In the genomic region with DNA sequence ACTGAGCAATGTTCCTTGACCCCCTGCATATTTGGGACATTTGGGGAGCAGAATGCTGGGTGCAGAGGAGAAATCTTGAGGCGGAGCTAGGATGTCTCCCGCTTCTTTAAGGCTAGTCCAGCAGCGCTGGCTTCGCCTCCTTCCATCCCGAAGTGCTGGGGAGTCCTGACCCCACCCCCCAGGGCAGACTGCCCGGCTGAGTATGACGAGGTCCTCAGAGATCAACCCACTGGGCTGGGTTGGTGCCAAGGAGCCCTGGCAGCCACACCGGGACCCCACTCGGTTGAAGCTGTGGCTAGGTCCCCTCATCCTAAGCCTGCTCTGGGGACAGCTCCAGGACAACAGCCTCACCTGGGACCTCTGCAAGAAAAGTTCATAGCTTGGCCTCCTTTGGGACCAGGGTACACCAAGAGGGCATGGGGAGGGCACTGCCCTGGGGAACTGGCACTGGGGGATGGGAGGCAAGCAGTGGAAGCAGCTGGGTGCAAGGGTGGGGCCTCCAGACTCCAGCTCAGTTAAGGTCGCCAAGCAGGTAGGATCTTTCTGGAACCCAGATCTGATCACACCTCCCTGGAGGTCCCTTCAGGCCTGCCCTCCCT, we compare ENCODE assay signal across 19 cellular contexts. TPM values are rescaled to one million over a fixed set of nuclear protein-coding genes. Genes with fewer than 3 reads are reported as not detected.
DNase-seq lines count a peak whose midpoint lies in the region; ATAC-seq and TF ChIP-seq lines count a peak whose summit lies in the region.
"Had no signal": no experiment of that assay in that cellular context is flagged by ENCODE, and none has a peak within 500 bp of the region (broad histone marks: within the 10 kb centered on the region; RNA-seq: fewer than 3 reads in every experiment).

No MANE protein-coding gene starts in this region.

- CTCF ChIA-PET in RWPE1 (lab: Yijun Ruan, JAX): interaction anchor here (0.6 to 1.3 kb wide), 3 partner anchors 10 to 90 kb away, joined by 3 to 7 read pairs (median 5); no protein-coding TSS in a partner anchor

- no peak overlapping the region for H2BK12ac ChIP-seq in neuronal stem cell (ENCODE audit: low read length)

- H4K20me1 ChIP-seq in BLaER1 treated with 17β-estradiol and CSF1 and Interleukin-3, amounts not matched to agents 10 nM and 100 nM: peaks cover 0 to 6% (median 0%) of the 10 kb centered on the region in 11 experiments; a peak in 7 of 22 replicates

- peak overlapping the region; percentile 80 to 93 (median 87) for H3K9ac ChIP-seq in BLaER1 treated with 17β-estradiol and CSF1 and Interleukin-3, amounts not matched to agents 10 nM and 100 nM
- H3K9ac ChIP-seq in neuronal stem cell (ENCODE audit: low read depth, low read length, poor library complexity): no peak overlapping the region

- TF ChIP-seq CTCF in RWPE1 (conservative IDR thresholded peaks at IDR 0.05; ENCODE audit: low read depth) (no peak), dorsolateral prefrontal cortex (IDR thresholded peaks at IDR 0.05 in 54 of 56, conservative IDR thresholded peaks at IDR 0.05 in 2 of 56; ENCODE audit: low read depth in 1 of 56, partially characterized antibody in 56 of 56) (no peak), uterus (IDR thresholded peaks at IDR 0.05) (no peak)

- peaks cover 74 to 97% (median 83%) of the 10 kb centered on the region in 10 experiments for H3K4me1 ChIP-seq in BLaER1 treated with 17β-estradiol and CSF1 and Interleukin-3, amounts not matched to agents 10 nM and 100 nM
- H3K4me1 ChIP-seq in neuronal stem cell (ENCODE audit: control insufficient read depth in 2 of 2, insufficient read depth in 1 of 2, low read depth in 1 of 2, low read length in 2 of 2): peaks cover 4 to 22% of the 10 kb centered on the region in 2 donors
- H3K4me1 ChIP-seq in uterus: no peaks in the 10 kb centered on the region

- no peaks in the 10 kb centered on the region for H3K27me3 ChIP-seq in BLaER1 treated with 17β-estradiol and CSF1 and Interleukin-3, amounts not matched to agents 10 nM and 100 nM
- no peaks in the 10 kb centered on the region for H3K27me3 ChIP-seq in dorsolateral prefrontal cortex
- H3K27me3 ChIP-seq in neuronal stem cell (ENCODE audit: control insufficient read depth in 3 of 3, insufficient read depth in 3 of 3, low read depth in 1 of 3, low read length in 3 of 3): peaks cover 0 to 27% (median 0%) of the 10 kb centered on the region in 3 experiments
- H3K27me3 ChIP-seq in uterus: no peaks in the 10 kb centered on the region
- H3K27me3 ChIP-seq: brain microvascular endothelial cell, heart left ventricle, MG63 had no signal

- peaks cover 0 to 34% (median 18%) of the 10 kb centered on the region in 11 experiments; a peak in 19 of 22 replicates for H3K36me3 ChIP-seq in BLaER1 treated with 17β-estradiol and CSF1 and Interleukin-3, amounts not matched to agents 10 nM and 100 nM
- H3K36me3 ChIP-seq in neuronal stem cell (replicated peaks in 1 of 2; ENCODE audit: control insufficient read depth in 2 of 2, insufficient read depth in 2 of 2, low read length in 2 of 2): no peaks in the 10 kb centered on the region
- no peaks in the 10 kb centered on the region for H3K36me3 ChIP-seq in uterus

- no peak overlapping the region for H3K18ac ChIP-seq in neuronal stem cell (ENCODE audit: low read length)

- H3K23ac ChIP-seq in neuronal stem cell (ENCODE audit: low read depth, low read length, poor library complexity): no peak overlapping the region

- peak overlapping the region; percentile 81 for H2AK5ac ChIP-seq in neuronal stem cell (ENCODE audit: low read depth, low read length)

- no peak overlapping the region for H3K14ac ChIP-seq in neuronal stem cell (ENCODE audit: low read length)

- H2BK15ac ChIP-seq in neuronal stem cell (ENCODE audit: low read length): no peak overlapping the region

- no peaks in the 10 kb centered on the region for H3K79me1 ChIP-seq in neuronal stem cell (ENCODE audit: low read depth, low read length)

- no peak overlapping the region for H2AFZ ChIP-seq in neuronal stem cell (ENCODE audit: low read length)
- H2AFZ ChIP-seq: GM23338 had no signal

- no peak overlapping the region for H4K91ac ChIP-seq in neuronal stem cell (ENCODE audit: low read depth, low read length, poor library complexity)

- POLR2A ChIA-PET in RWPE1 (lab: Yijun Ruan, JAX; ENCODE audit: low non-redundant PET): interaction anchor here (1.1 kb wide), 1 partner anchor 9 kb away, joined by 4 read pairs; no protein-coding TSS in a partner anchor

- no peak overlapping the region for H4K8ac ChIP-seq in neuronal stem cell (ENCODE audit: low read depth, low read length)

- H3K4me3 ChIP-seq in BLaER1 treated with 17β-estradiol and CSF1 and Interleukin-3, amounts not matched to agents 10 nM and 100 nM: peak overlapping the region in 6 of 10 experiments; percentile 8 to 64 (median 24); a peak in 5 of 20 replicates
- H3K4me3 ChIP-seq in dorsolateral prefrontal cortex (no peak overlapping the region), neuronal stem cell (ENCODE audit: low read length in 2 of 2) (no peak overlapping the region), uterus (no peak overlapping the region)
- H3K4me3 ChIP-seq: GM23338, heart left ventricle, MG63 had no signal

- peak overlapping the region; percentile 86 to 98 (median 94) for H3K27ac ChIP-seq in BLaER1 treated with 17β-estradiol and CSF1 and Interleukin-3, amounts not matched to agents 10 nM and 100 nM
- H3K27ac ChIP-seq in RWPE1: peak overlapping the region; percentile 2; the same call in 1 of the 2 replicates
- H3K27ac ChIP-seq in dorsolateral prefrontal cortex: peak overlapping the region in 46 of 59 donors; percentile 1 to 93 (median 78)
- no peak overlapping the region for H3K27ac ChIP-seq in neuronal stem cell (replicated peaks; ENCODE audit: low read length)
- H3K27ac ChIP-seq in uterus: no peak overlapping the region
- H3K27ac ChIP-seq: brain microvascular endothelial cell had no signal

- TF ChIP-seq POLR2A in uterus (IDR thresholded peaks at IDR 0.05): no peak

- intact Hi-C loops in dorsolateral prefrontal cortex (cut with DNase I): no loop called here
- intact Hi-C loops in uterus (cut with DNase I; ENCODE audit: low total_unique reads): no loop called here

- no peak overlapping the region for H3K4ac ChIP-seq in neuronal stem cell (ENCODE audit: low read length)

- ATAC-seq in GM21423 (IDR thresholded peaks at IDR 0.05; ENCODE audit: unreplicated experiment): no peak
- no peak for ATAC-seq in GM18520 (IDR thresholded peaks at IDR 0.05; ENCODE audit: unreplicated experiment)
- no peak for ATAC-seq in GM18909 (IDR thresholded peaks at IDR 0.05; ENCODE audit: poor library complexity, unreplicated experiment)
- ATAC-seq: GM23338; heart left ventricle; stimulated activated naive CD8-positive, alpha-beta T cell treated with anti-CD3 and anti-CD28 coated beads, Interleukin-15, amount 100 ng/mL, for 72 hours had no signal

- H3K9me3 ChIP-seq in BLaER1 treated with 17β-estradiol and CSF1 and Interleukin-3, amounts not matched to agents 10 nM and 100 nM (replicated peaks in 1 of 11): no peaks in the 10 kb centered on the region
- no peaks in the 10 kb centered on the region for H3K9me3 ChIP-seq in neuronal stem cell (replicated peaks in 1 of 2; ENCODE audit: control insufficient read depth in 2 of 2, insufficient read depth in 1 of 2, low read depth in 1 of 2, low read length in 2 of 2)
- no peaks in the 10 kb centered on the region for H3K9me3 ChIP-seq in uterus
- H3K9me3 ChIP-seq: heart left ventricle, MG63 had no signal

- H2BK120ac ChIP-seq in neuronal stem cell (ENCODE audit: low read depth, low read length): no peak overlapping the region

- peak overlapping the region; percentile 96 to 100 (median 98) for H3K4me2 ChIP-seq in BLaER1 treated with 17β-estradiol and CSF1 and Interleukin-3, amounts not matched to agents 10 nM and 100 nM
- no peak overlapping the region for H3K4me2 ChIP-seq in neuronal stem cell (ENCODE audit: insufficient read depth, low read length, poor library complexity, severe bottlenecking)
- H3K4me2 ChIP-seq: GM23338 had no signal

- no peak for DNase-seq in RWPE1 (ENCODE audit: low spot score)
- no peak for DNase-seq in dorsolateral prefrontal cortex
- no peak for DNase-seq in neuronal stem cell (ENCODE audit: low spot score)
- DNase-seq in uterus: no peak
- DNase-seq: activated CD4-positive, CD25-positive, alpha-beta regulatory T cell treated with anti-CD3 and anti-CD28 coated beads, Interleukin-2, amount 50 U/mL, for 72 hours; brain microvascular endothelial cell; Calu3; heart left ventricle; MG63; NCI-H1694; NCI-H510A; SHP77 treated with DMSO at 0.1 percent for 48 hours; stimulated activated naive CD8-positive, alpha-beta T cell treated with anti-CD3 and anti-CD28 coated beads, Interleukin-15, amount 100 ng/mL, for 72 hours had no signal

- H2BK5ac ChIP-seq in neuronal stem cell (ENCODE audit: low read length): no peak overlapping the region

- WGBS in neuronal stem cell (ENCODE audit: extremely low coverage in 2 of 2, insufficient read length in 2 of 2, insufficient replicate concordance in 1 of 2), 2 donors: no CpG with 5 or more reads among the region's 10 CpGs

RNA-seq across cellular contexts. Expression of a gene that starts 11.0 kb away (rescaled TPM):
- total RNA-seq in dorsolateral prefrontal cortex (10 to 100 TPM in 119 of 120 experiments, 1 to 10 TPM in 1; 7.0 to 64.1 (median 28.9) TPM), uterus (10 to 100 TPM in 2 of 4 donors, 1 to 10 TPM in 2; 3.8 to 26.1 (median 8.4) TPM)
- 2.4 TPM for polyA plus RNA-seq in neuronal stem cell (2013, experiment 1 of 2)
- 2.3 TPM for polyA plus RNA-seq in neuronal stem cell (2013, experiment 2 of 2)

RNA-seq across cellular contexts. Expression of a gene that starts 22.8 kb away (rescaled TPM):
- total RNA-seq in dorsolateral prefrontal cortex: 1 to 10 TPM in 8 of 120 experiments, under 1 TPM in 34, not detected in 78; 0.22 to 2.0 (median 0.62) TPM
- polyA plus RNA-seq in neuronal stem cell (2013, experiment 1 of 2): 0.13 TPM
- not detected for polyA plus RNA-seq in neuronal stem cell (2013, experiment 2 of 2)
- not detected for total RNA-seq in uterus
- total RNA-seq: Calu3, fibroblast of lung, heart left ventricle had no signal
- polyA plus RNA-seq: fibroblast of lung had no signal

RNA-seq across cellular contexts. Expression of a gene that starts 37.3 kb away (rescaled TPM):
- total RNA-seq in dorsolateral prefrontal cortex (100 to 1,000 TPM in 15 of 120 experiments, 10 to 100 TPM in 105; 42.7 to 122 (median 85.2) TPM), uterus (10 to 100 TPM in 2 of 4 donors, 1 to 10 TPM in 2; 5.0 to 31.5 (median 17.9) TPM)
- polyA plus RNA-seq in neuronal stem cell (2013, experiment 1 of 2): 17.1 TPM
- polyA plus RNA-seq in neuronal stem cell (2013, experiment 2 of 2): 16.9 TPM

RNA-seq across cellular contexts. Expression of a gene that starts 47.3 kb away (rescaled TPM):
- total RNA-seq in dorsolateral prefrontal cortex (10 to 100 TPM in 118 of 120 experiments, 1 to 10 TPM in 2; 7.1 to 34.6 (median 19.7) TPM), uterus (10 to 100 TPM in 2 of 4 donors, 1 to 10 TPM in 2; 7.8 to 33.2 (median 19.8) TPM)
- polyA plus RNA-seq in neuronal stem cell (2013, experiment 1 of 2): 0.98 TPM
- 0.96 TPM for polyA plus RNA-seq in neuronal stem cell (2013, experiment 2 of 2)
- total RNA-seq: Calu3 had no signal

RNA-seq across cellular contexts. Expression of a gene that starts 49.6 kb away (rescaled TPM):
- 10 to 100 TPM in 118 of 120 experiments, 1 to 10 TPM in 2; 9.7 to 74.7 (median 21.5) TPM for total RNA-seq in dorsolateral prefrontal cortex
- polyA plus RNA-seq in neuronal stem cell (2013, experiment 1 of 2): 1.4 TPM
- polyA plus RNA-seq in neuronal stem cell (2013, experiment 2 of 2): 1.2 TPM
- total RNA-seq in uterus: 10 to 100 TPM in 1 of 4 donors, under 1 TPM in 2, not detected in 1; 0.26 to 13.4 (median 0.69) TPM
- total RNA-seq: Calu3 had no signal

Comparison
In these comparisons a context has a peak if more than half of its experiments do, and no peak if none do; other contexts are left out.
1. H3K27ac ChIP-seq: peak in BLaER1 treated with 17β-estradiol and CSF1 and Interleukin-3, amounts not matched to agents 10 nM and 100 nM (11 of 11), RWPE1 (single experiment) and dorsolateral prefrontal cortex (46 of 59); none in neuronal stem cell (single experiment) and uterus (0 of 2).
2. H3K4me3 ChIP-seq: peak in BLaER1 treated with 17β-estradiol and CSF1 and Interleukin-3, amounts not matched to agents 10 nM and 100 nM (6 of 10); none in dorsolateral prefrontal cortex (0 of 59), neuronal stem cell (0 of 2) and uterus (0 of 2).